In genomic region chr2:171342014-171342413, GRCh38 we compare ENCODE assay signal across 1 cellular context.
TF ChIP-seq lines count a peak whose summit lies in the region.

No MANE protein-coding gene starts in this region.

TF ChIP-seq in GM23338, 12 proteins besides CTCF, POLR2A, EP300 and RAD21 (continued from another document):
- TF ChIP-seq, protein P1, sequence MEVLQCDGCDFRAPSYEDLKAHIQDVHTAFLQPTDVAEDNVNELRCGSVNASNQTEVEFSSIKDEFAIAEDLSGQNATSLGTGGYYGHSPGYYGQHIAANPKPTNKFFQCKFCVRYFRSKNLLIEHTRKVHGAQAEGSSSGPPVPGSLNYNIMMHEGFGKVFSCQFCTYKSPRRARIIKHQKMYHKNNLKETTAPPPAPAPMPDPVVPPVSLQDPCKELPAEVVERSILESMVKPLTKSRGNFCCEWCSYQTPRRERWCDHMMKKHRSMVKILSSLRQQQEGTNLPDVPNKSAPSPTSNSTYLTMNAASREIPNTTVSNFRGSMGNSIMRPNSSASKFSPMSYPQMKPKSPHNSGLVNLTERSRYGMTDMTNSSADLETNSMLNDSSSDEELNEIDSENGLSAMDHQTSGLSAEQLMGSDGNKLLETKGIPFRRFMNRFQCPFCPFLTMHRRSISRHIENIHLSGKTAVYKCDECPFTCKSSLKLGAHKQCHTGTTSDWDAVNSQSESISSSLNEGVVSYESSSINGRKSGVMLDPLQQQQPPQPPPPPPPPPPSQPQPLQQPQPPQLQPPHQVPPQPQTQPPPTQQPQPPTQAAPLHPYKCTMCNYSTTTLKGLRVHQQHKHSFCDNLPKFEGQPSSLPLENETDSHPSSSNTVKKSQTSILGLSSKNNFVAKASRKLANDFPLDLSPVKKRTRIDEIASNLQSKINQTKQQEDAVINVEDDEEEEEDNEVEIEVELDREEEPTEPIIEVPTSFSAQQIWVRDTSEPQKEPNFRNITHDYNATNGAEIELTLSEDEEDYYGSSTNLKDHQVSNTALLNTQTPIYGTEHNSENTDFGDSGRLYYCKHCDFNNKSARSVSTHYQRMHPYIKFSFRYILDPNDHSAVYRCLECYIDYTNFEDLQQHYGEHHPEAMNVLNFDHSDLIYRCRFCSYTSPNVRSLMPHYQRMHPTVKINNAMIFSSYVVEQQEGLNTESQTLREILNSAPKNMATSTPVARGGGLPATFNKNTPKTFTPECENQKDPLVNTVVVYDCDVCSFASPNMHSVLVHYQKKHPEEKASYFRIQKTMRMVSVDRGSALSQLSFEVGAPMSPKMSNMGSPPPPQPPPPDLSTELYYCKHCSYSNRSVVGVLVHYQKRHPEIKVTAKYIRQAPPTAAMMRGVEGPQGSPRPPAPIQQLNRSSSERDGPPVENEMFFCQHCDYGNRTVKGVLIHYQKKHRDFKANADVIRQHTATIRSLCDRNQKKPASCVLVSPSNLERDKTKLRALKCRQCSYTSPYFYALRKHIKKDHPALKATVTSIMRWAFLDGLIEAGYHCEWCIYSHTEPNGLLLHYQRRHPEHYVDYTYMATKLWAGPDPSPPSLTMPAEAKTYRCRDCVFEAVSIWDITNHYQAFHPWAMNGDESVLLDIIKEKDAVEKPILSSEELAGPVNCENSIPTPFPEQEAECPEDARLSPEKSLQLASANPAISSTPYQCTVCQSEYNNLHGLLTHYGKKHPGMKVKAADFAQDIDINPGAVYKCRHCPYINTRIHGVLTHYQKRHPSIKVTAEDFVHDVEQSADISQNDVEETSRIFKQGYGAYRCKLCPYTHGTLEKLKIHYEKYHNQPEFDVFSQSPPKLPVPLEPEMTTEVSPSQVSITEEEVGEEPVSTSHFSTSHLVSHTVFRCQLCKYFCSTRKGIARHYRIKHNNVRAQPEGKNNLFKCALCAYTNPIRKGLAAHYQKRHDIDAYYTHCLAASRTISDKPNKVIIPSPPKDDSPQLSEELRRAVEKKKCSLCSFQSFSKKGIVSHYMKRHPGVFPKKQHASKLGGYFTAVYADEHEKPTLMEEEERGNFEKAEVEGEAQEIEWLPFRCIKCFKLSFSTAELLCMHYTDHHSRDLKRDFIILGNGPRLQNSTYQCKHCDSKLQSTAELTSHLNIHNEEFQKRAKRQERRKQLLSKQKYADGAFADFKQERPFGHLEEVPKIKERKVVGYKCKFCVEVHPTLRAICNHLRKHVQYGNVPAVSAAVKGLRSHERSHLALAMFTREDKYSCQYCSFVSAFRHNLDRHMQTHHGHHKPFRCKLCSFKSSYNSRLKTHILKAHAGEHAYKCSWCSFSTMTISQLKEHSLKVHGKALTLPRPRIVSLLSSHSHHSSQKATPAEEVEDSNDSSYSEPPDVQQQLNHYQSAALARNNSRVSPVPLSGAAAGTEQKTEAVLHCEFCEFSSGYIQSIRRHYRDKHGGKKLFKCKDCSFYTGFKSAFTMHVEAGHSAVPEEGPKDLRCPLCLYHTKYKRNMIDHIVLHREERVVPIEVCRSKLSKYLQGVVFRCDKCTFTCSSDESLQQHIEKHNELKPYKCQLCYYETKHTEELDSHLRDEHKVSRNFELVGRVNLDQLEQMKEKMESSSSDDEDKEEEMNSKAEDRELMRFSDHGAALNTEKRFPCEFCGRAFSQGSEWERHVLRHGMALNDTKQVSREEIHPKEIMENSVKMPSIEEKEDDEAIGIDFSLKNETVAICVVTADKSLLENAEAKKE (CRISPR knock-in tag; IDR thresholded peaks at IDR 0.05) = no peak
